9 cellular contexts compared by ENCODE assay signal in genomic region chr2:235793163-235793752, GRCh38.
DNase-seq lines count a peak whose midpoint lies in the region; ATAC-seq and TF ChIP-seq lines count a peak whose summit lies in the region.
"Had no signal": no experiment of that assay in that cellular context is flagged by ENCODE, and none has a peak within 500 bp of the region (broad histone marks: within the 10 kb centered on the region; RNA-seq: fewer than 3 reads in every experiment).

No MANE protein-coding gene starts in this region.

- H3K27me3 ChIP-seq in right atrium auricular region (no peaks in the 10 kb centered on the region), heart right ventricle (no peaks in the 10 kb centered on the region)

- no peak overlapping the region for H3K27ac ChIP-seq in right atrium auricular region
- no peak overlapping the region for H3K27ac ChIP-seq in heart right ventricle

- ATAC-seq in Right ventricle myocardium superior (ENCODE audit: poor library complexity) (peak; percentile 97), SK-N-SH treated with all-trans-retinoic acid at 6 μM for 48 hours (peak; percentile 75), heart right ventricle (peak; percentile 61 to 94 (median 90)), HG03025 (IDR thresholded peaks at IDR 0.05; ENCODE audit: low FRiP score, unreplicated experiment) (no peak), GM18907 (IDR thresholded peaks at IDR 0.05; ENCODE audit: unreplicated experiment) (no peak)

- H3K4me1 ChIP-seq in right atrium auricular region (no peaks in the 10 kb centered on the region), heart right ventricle (peaks cover 0 to 9% (median 0%) of the 10 kb centered on the region in 9 donors)

- WGBS in heart right ventricle, 2 donors, result 49 to 61% methylated on average over 13 of the region's 13 CpGs

- H3K4me3 ChIP-seq in right atrium auricular region (no peak overlapping the region), heart right ventricle (no peak overlapping the region)

- intact Hi-C loops in Right ventricle myocardium superior (cut with DNase I) (no loop called here), heart right ventricle (cut with DNase I) (no loop called here)

- no peaks in the 10 kb centered on the region for H3K9me3 ChIP-seq in right atrium auricular region
- H3K9me3 ChIP-seq in heart right ventricle, result no peaks in the 10 kb centered on the region

- peak in 1 of 2 donors; percentile 51 for TF ChIP-seq CTCF in right atrium auricular region (IDR thresholded peaks at IDR 0.05)
- peak in 8 of 9 donors; percentile 7 to 54 (median 39) for TF ChIP-seq CTCF in heart right ventricle (IDR thresholded peaks at IDR 0.05)

- peaks cover 3% of the 10 kb centered on the region for H3K36me3 ChIP-seq in right atrium auricular region
- peaks cover 0 to 26% (median 3%) of the 10 kb centered on the region in 9 donors for H3K36me3 ChIP-seq in heart right ventricle

- DNase-seq in Right ventricle myocardium superior (no peak), right atrium auricular region (ENCODE audit: low spot score) (no peak), heart right ventricle (peak; percentile 21 to 36), hypothalamus (lab: John Stamatoyannopoulos, UW) (no peak), middle frontal gyrus (ENCODE audit: extremely low spot score, low spot score) (no peak)
- DNase-seq: retina had no signal

TF ChIP-seq in SK-N-SH treated with all-trans-retinoic acid at 6 μM for 48 hours, 23 proteins besides CTCF, POLR2A, EP300 and RAD21:
- TF ChIP-seq GLIS3 (CRISPR knock-in tag; IDR thresholded peaks at IDR 0.05) (no peak), ZNF8 (CRISPR knock-in tag; IDR thresholded peaks at IDR 0.05) (no peak), CSDC2 (CRISPR knock-in tag; IDR thresholded peaks at IDR 0.05) (no peak), ISL1 (CRISPR knock-in tag; IDR thresholded peaks at IDR 0.05) (no peak), TCF4 (CRISPR knock-in tag; IDR thresholded peaks at IDR 0.05; ENCODE audit: borderline replicate concordance) (no peak), ZFP3 (CRISPR knock-in tag; IDR thresholded peaks at IDR 0.05) (no peak), PPARA (CRISPR knock-in tag; IDR thresholded peaks at IDR 0.05; ENCODE audit: borderline replicate concordance) (no peak), CSRNP3 (CRISPR knock-in tag; IDR thresholded peaks at IDR 0.05) (no peak), OSR1 (CRISPR knock-in tag; IDR thresholded peaks at IDR 0.05) (no peak), TOX (CRISPR knock-in tag; IDR thresholded peaks at IDR 0.05; ENCODE audit: borderline replicate concordance) (no peak), RARB (CRISPR knock-in tag; IDR thresholded peaks at IDR 0.05) (no peak), ZC3H10 (CRISPR knock-in tag; IDR thresholded peaks at IDR 0.05) (no peak), ZNF565 (CRISPR knock-in tag; conservative IDR thresholded peaks at IDR 0.05; ENCODE audit: low read depth) (no peak), CREB5 (CRISPR knock-in tag; IDR thresholded peaks at IDR 0.05; ENCODE audit: low read depth) (no peak)

Comparison
In these comparisons a context has a peak if more than half of its experiments do, and no peak if none do; other contexts are left out.
1. DNase-seq: peak in heart right ventricle (2 of 2); none in Right ventricle myocardium superior (single experiment), right atrium auricular region (single experiment), hypothalamus (0 of 51) and middle frontal gyrus (single experiment).
2. ATAC-seq: peak in Right ventricle myocardium superior (single experiment), SK-N-SH treated with all-trans-retinoic acid at 6 μM for 48 hours (single experiment) and heart right ventricle (8 of 8); none in HG03025 (single experiment) and GM18907 (single experiment).